24 cellular contexts compared by ENCODE assay signal in the genomic region with DNA sequence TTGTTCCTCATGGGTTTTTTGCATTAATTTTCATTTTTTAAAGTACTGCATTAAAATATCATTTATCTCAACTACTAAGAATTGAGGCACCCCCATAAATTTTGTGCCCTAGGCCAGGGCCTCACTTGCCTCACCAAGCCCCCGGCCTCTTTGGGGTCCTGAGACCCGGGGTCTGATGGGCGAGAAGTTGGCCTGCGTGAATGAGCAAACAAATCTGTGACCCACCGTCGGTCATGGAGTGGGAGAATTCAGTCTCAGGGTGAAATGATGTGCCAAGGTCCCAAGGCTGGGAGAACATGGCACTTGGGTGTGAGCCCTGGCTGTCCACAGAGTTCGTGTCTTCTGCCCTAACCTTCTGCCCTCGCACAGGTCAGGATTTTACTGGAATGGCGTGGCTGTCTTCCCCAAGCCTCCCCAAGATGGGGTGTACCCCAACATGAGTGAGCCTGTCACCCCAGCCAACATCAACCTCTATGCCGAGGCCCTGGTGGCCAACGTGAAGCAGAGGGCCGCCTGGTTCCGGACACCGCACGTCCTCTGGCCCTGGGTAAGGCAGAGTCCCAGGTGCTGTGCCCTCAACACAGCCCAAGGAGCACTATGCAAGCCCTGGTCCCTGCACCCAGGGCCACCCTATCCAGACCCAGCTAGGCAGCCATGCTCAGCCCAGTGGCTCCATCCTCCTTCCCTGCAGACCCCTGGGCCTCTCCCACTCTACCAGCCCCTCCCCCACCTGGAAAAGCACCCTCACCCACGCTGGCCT.
"Had no signal": no experiment of that assay in that cellular context is flagged by ENCODE, and none has a peak within 500 bp of the region (broad histone marks: within the 10 kb centered on the region; RNA-seq: fewer than 3 reads in every experiment).

No MANE protein-coding gene starts in this region.

- DNase-seq: Kasumi-1, MM.1S, NCI-H1092 treated with DMSO at 0.1 percent for 48 hours, NCI-H1436, NCI-H187, NCI-H2029, NCI-H2081 treated with DMSO at 0.1 percent for 48 hours, NCI-H2171, NCI-H226, NCI-H446, NCI-H510A, NCI-H524 treated with DMSO at 0.1 percent for 48 hours, NCI-H69, NCI-H774, OCI-M1, PC-9, Peyer's patch, SHP77 treated with DMSO at 0.1 percent for 48 hours, SJCRH30 had no signal

- H3K4me3 ChIP-seq: K562, PC-9, Peyer's patch, SJCRH30 had no signal

- ATAC-seq: K562, Right ventricle myocardium inferior, SK-N-SH treated with all-trans-retinoic acid at 6 μM for 48 hours had no signal

- H3K9me3 ChIP-seq: Peyer's patch, SJCRH30 had no signal

- H3K4me3 Mint-ChIP-seq: IgD-negative memory B cell had no signal

- H3K27ac ChIP-seq: KMS-11, PC-9, Peyer's patch, SJCRH30 had no signal

- H3K4me1 ChIP-seq: Peyer's patch, SJCRH30 had no signal

- H3K9ac ChIP-seq: KMS-11 had no signal

- H3K9me3 Mint-ChIP-seq: IgD-negative memory B cell had no signal

- H3K27me3 ChIP-seq: Peyer's patch, SJCRH30 had no signal

- H3K27me3 Mint-ChIP-seq: IgD-negative memory B cell had no signal

- FAIRE-seq: K562 had no signal

- H2AFZ ChIP-seq: PC-9 had no signal

- H3K36me3 ChIP-seq: SJCRH30 had no signal

- H3K4me2 ChIP-seq: KMS-11, PC-9 had no signal
